Comparison of ENCODE assay signal across 1 cellular context in genomic region chr10:80371462-80371861, GRCh38.
TF ChIP-seq lines count a peak whose summit lies in the region.

No MANE protein-coding gene starts in this region.

TF ChIP-seq in HepG2, 621 proteins besides CTCF, POLR2A, EP300 and RAD21:
- TF ChIP-seq PPARG (CRISPR knock-in tag; conservative IDR thresholded peaks at IDR 0.05) (no peak), MLXIP (CRISPR knock-in tag; IDR thresholded peaks at IDR 0.05; ENCODE audit: borderline replicate concordance) (no peak), RXRA (CRISPR knock-in tag; IDR thresholded peaks at IDR 0.05) (no peak), GRHL1 (CRISPR knock-in tag; conservative IDR thresholded peaks at IDR 0.05) (no peak), ZNF546 (CRISPR knock-in tag; conservative IDR thresholded peaks at IDR 0.05) (no peak), ZNF18 (CRISPR knock-in tag; IDR thresholded peaks at IDR 0.05; ENCODE audit: insufficient replicate concordance) (no peak), ZMYM2 (CRISPR knock-in tag; IDR thresholded peaks at IDR 0.05) (no peak), ZNF224 (CRISPR knock-in tag; IDR thresholded peaks at IDR 0.05) (no peak), ELF1 (CRISPR knock-in tag; IDR thresholded peaks at IDR 0.05) (no peak), GPBP1L1 (CRISPR knock-in tag; IDR thresholded peaks at IDR 0.05) (no peak), ELK4 (CRISPR knock-in tag; IDR thresholded peaks at IDR 0.05; ENCODE audit: borderline replicate concordance) (no peak), ZNF503 (CRISPR knock-in tag; IDR thresholded peaks at IDR 0.05) (no peak), ZBTB44 (CRISPR knock-in tag; IDR thresholded peaks at IDR 0.05) (no peak), RFX5 (IDR thresholded peaks at IDR 0.05; ENCODE audit: low read depth, low read length) (no peak), ZFP62 (CRISPR knock-in tag; IDR thresholded peaks at IDR 0.05) (no peak), ZNF275 (CRISPR knock-in tag; IDR thresholded peaks at IDR 0.05; ENCODE audit: borderline replicate concordance) (no peak), ZNF609 (CRISPR knock-in tag; IDR thresholded peaks at IDR 0.05; ENCODE audit: borderline replicate concordance) (no peak)
